ENCODE assay signal across 1 cellular context in genomic region chr17:3668279-3669084, GRCh38.
TF ChIP-seq lines count a peak whose summit lies in the region.

TSS of gene EMC6 (plus strand) at chr17:3668812. CDS start at chr17:3669147, 335 bp downstream.
TSS of gene TAX1BP3 (minus strand) at chr17:3668578. CDS start at chr17:3668526, 52 bp downstream.

TF ChIP-seq in HepG2, 621 proteins besides CTCF, POLR2A, EP300 and RAD21 (continued from another document and continues in another):
- TF ChIP-seq AHDC1 (CRISPR knock-in tag; IDR thresholded peaks at IDR 0.05; ENCODE audit: borderline replicate concordance): no peak; the same call in 1 of the 2 replicates
- peak; percentile 58 for TF ChIP-seq ARNT2 (CRISPR knock-in tag; IDR thresholded peaks at IDR 0.05; ENCODE audit: low read depth)
- peak; percentile 39; the same call in 1 of the 2 replicates for TF ChIP-seq E2F2 (CRISPR knock-in tag; IDR thresholded peaks at IDR 0.05; ENCODE audit: borderline replicate concordance)
- TF ChIP-seq GLMP (CRISPR knock-in tag; IDR thresholded peaks at IDR 0.05; ENCODE audit: borderline replicate concordance): no peak
- TF ChIP-seq KDM5A (IDR thresholded peaks at IDR 0.05; ENCODE audit: borderline replicate concordance, low read length): peak; percentile 78
- TF ChIP-seq GATAD2A (CRISPR knock-in tag; IDR thresholded peaks at IDR 0.05): no peak; the same call in 1 of the 2 replicates
- TF ChIP-seq HNRNPH1 (optimal IDR thresholded peaks at IDR 0.05; ENCODE audit: low read depth, low read length): no peak
- no peak for TF ChIP-seq MAFG (CRISPR knock-in tag; IDR thresholded peaks at IDR 0.05)
- no peak for TF ChIP-seq ZNF224 (CRISPR knock-in tag; IDR thresholded peaks at IDR 0.05)
- no peak for TF ChIP-seq ZNF75D (CRISPR knock-in tag; IDR thresholded peaks at IDR 0.05; ENCODE audit: borderline replicate concordance)
- no peak for TF ChIP-seq NFE2L1 (CRISPR knock-in tag; IDR thresholded peaks at IDR 0.05; ENCODE audit: borderline replicate concordance)
- no peak for TF ChIP-seq ZNF33B (CRISPR knock-in tag; IDR thresholded peaks at IDR 0.05)
- TF ChIP-seq KAT7 (CRISPR knock-in tag; IDR thresholded peaks at IDR 0.05; ENCODE audit: borderline replicate concordance): peak; percentile 58; the same call in 1 of the 2 replicates
- peak; percentile 62; the same call in 1 of the 2 replicates for TF ChIP-seq YEATS2 (CRISPR knock-in tag; IDR thresholded peaks at IDR 0.05; ENCODE audit: borderline replicate concordance)
- no peak for TF ChIP-seq SP140L (CRISPR knock-in tag; IDR thresholded peaks at IDR 0.05; ENCODE audit: borderline replicate concordance)
- peak; percentile 97 for TF ChIP-seq POLR2G (IDR thresholded peaks at IDR 0.05; ENCODE audit: low read depth, low read length)
- 0 out of 2 replicates have a peak, but pooled peaks have one; percentile 39 for TF ChIP-seq REXO4 (CRISPR knock-in tag; IDR thresholded peaks at IDR 0.05; ENCODE audit: borderline replicate concordance)
- no peak for TF ChIP-seq KAT2B (IDR thresholded peaks at IDR 0.05; ENCODE audit: borderline replicate concordance, low read depth, low read length)
- peak; percentile 69; the same call in 1 of the 2 replicates for TF ChIP-seq THAP9 (CRISPR knock-in tag; IDR thresholded peaks at IDR 0.05; ENCODE audit: borderline replicate concordance)
- TF ChIP-seq NCOA1 (CRISPR knock-in tag; IDR thresholded peaks at IDR 0.05): peak; percentile 92; the same call in 1 of the 2 replicates
- peak; percentile 58; the same call in 1 of the 2 replicates for TF ChIP-seq ZBTB42 (CRISPR knock-in tag; IDR thresholded peaks at IDR 0.05)
- TF ChIP-seq SRF (IDR thresholded peaks at IDR 0.05; ENCODE audit: low read depth, low read length): no peak
- no peak for TF ChIP-seq ZNF567 (CRISPR knock-in tag; IDR thresholded peaks at IDR 0.05; ENCODE audit: borderline replicate concordance)
- no peak; the same call in 1 of the 2 replicates for TF ChIP-seq ZNF703 (CRISPR knock-in tag; IDR thresholded peaks at IDR 0.05; ENCODE audit: borderline replicate concordance)
- no peak for TF ChIP-seq TBL1XR1 (IDR thresholded peaks at IDR 0.05; ENCODE audit: borderline replicate concordance, low read length, partially characterized antibody)
- TF ChIP-seq ZNF138 (CRISPR knock-in tag; IDR thresholded peaks at IDR 0.05; ENCODE audit: low read depth): peak; percentile 84; the same call in 1 of the 2 replicates
- TF ChIP-seq RFX3 (CRISPR knock-in tag; IDR thresholded peaks at IDR 0.05): no peak
- TF ChIP-seq ZSCAN21 (CRISPR knock-in tag; IDR thresholded peaks at IDR 0.05; ENCODE audit: borderline replicate concordance): peak; percentile 91; the same call in 1 of the 2 replicates
- TF ChIP-seq ZNF639 (CRISPR knock-in tag; conservative IDR thresholded peaks at IDR 0.05): no peak; the same call in none of the 2 replicates
- TF ChIP-seq GTF2F1 (IDR thresholded peaks at IDR 0.05; ENCODE audit: low read length): peak; percentile 77
- no peak for TF ChIP-seq ZNF780A (CRISPR knock-in tag; IDR thresholded peaks at IDR 0.05)
- TF ChIP-seq ASH2L (IDR thresholded peaks at IDR 0.05; ENCODE audit: insufficient read length, low read depth, low read length): peak; percentile 74
- no peak; the same call in 1 of the 2 replicates for TF ChIP-seq ZNF414 (CRISPR knock-in tag; IDR thresholded peaks at IDR 0.05)
- no peak for TF ChIP-seq FOXO1 (CRISPR knock-in tag; IDR thresholded peaks at IDR 0.05)
- no peak for TF ChIP-seq ZNF570 (CRISPR knock-in tag; IDR thresholded peaks at IDR 0.05; ENCODE audit: borderline replicate concordance)
- TF ChIP-seq ZHX2 (IDR thresholded peaks at IDR 0.05; ENCODE audit: low read depth): no peak
- TF ChIP-seq ZHX2 (CRISPR knock-in tag; IDR thresholded peaks at IDR 0.05; ENCODE audit: borderline replicate concordance): 0 out of 2 replicates have a peak, but pooled peaks have one; percentile 54
- no peak for TF ChIP-seq CEBPB (IDR thresholded peaks at IDR 0.05; ENCODE audit: borderline replicate concordance, low read depth, low read length)
- no peak for TF ChIP-seq RFX1 (IDR thresholded peaks at IDR 0.05)
- TF ChIP-seq PRMT3 (CRISPR knock-in tag; IDR thresholded peaks at IDR 0.05; ENCODE audit: borderline replicate concordance, low read depth): no peak
- TF ChIP-seq SMAD9 (CRISPR knock-in tag; IDR thresholded peaks at IDR 0.05): no peak
- TF ChIP-seq GATA4 (IDR thresholded peaks at IDR 0.05; ENCODE audit: borderline replicate concordance, low read depth): peak; percentile 88
- no peak for TF ChIP-seq ZNF496 (CRISPR knock-in tag; IDR thresholded peaks at IDR 0.05; ENCODE audit: insufficient replicate concordance)
- peak; percentile 70; the same call in 1 of the 2 replicates for TF ChIP-seq AKAP8 (CRISPR knock-in tag; IDR thresholded peaks at IDR 0.05)
- TF ChIP-seq SALL2 (CRISPR knock-in tag; IDR thresholded peaks at IDR 0.05): peak; percentile 91; the same call in 1 of the 2 replicates
- peak; percentile 57; the same call in 1 of the 2 replicates for TF ChIP-seq NR2C2 (CRISPR knock-in tag; IDR thresholded peaks at IDR 0.05; ENCODE audit: borderline replicate concordance)
- no peak for TF ChIP-seq SIX1 (CRISPR knock-in tag; IDR thresholded peaks at IDR 0.05; ENCODE audit: borderline replicate concordance)
